8 cellular contexts compared by ENCODE assay signal in the genomic region with DNA sequence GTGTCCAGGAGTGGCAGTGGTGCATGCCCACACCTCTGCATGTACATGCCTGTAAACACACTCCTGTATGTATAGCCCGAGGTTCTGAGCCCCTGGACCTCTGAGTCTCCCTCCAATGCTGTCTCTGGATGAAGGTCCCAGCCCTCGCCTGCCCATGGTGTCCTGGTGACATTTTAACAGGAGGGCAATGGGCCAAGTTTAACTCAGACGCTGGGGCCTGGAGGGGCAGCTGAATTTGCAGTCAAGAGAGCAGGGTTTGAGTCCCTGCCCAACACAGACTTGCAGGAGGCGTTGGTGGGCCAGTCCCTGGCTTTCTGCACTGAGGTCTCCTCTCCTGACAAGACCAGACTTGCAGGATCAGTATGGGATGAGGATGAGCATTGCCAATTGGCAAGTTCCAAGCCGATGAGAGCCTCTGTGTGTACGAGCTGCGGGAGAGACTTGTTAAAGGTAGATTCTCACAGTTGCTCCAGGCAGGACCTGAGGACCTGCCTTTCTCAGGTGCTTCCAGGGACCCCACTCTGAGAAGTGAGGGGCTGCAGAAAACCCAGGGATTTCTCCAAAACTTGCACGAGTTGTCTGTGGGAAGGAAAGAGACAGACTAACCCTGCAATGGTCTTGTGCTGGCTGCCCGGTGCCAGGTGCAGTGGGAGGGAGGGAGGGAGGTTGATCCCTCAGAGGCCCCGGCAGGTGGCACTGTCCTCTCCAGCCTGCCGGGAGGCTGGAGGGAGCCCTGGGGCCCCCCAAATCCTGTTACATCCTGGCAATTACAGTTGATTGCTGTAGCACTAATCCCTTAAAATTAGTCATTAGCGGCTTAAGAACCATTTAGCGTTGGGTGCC.
DNase-seq lines count a peak whose midpoint lies in the region; ATAC-seq and TF ChIP-seq lines count a peak whose summit lies in the region.

No MANE protein-coding gene starts in this region.

- H3K36me3 Mint-ChIP-seq in activated naive CD4-positive, alpha-beta T cell treated with anti-CD3 and anti-CD28 coated beads, Interleukin-2, amount 10 ng/mL, durations not matched to agents 7 days and 5 days: peaks cover 2% of the 10 kb centered on the region
- H3K36me3 Mint-ChIP-seq in glutamatergic neuron (ENCODE audit: unreplicated experiment): no peaks in the 10 kb centered on the region

- no peak for ATAC-seq in aorta (ENCODE audit: low FRiP score)

- CTCF ChIA-PET in activated naive CD4-positive, alpha-beta T cell treated with anti-CD3 and anti-CD28 coated beads, Interleukin-2, amount 10 ng/mL, durations not matched to agents 7 days and 5 days (lab: Charles Lee): no interaction called here

- H4K20me1 ChIP-seq in OCI-LY1 (ENCODE audit: insufficient read depth, low read length): no peaks in the 10 kb centered on the region

- no peaks in the 10 kb centered on the region for H3K79me2 ChIP-seq in OCI-LY1 (ENCODE audit: insufficient read depth, low read length)

- H3K4me3 Mint-ChIP-seq in activated naive CD4-positive, alpha-beta T cell treated with anti-CD3 and anti-CD28 coated beads, Interleukin-2, amount 10 ng/mL, durations not matched to agents 7 days and 5 days: no peak overlapping the region
- H3K4me3 Mint-ChIP-seq in glutamatergic neuron (ENCODE audit: unreplicated experiment): no peak overlapping the region

- no peaks in the 10 kb centered on the region for H3K4me1 Mint-ChIP-seq in activated naive CD4-positive, alpha-beta T cell treated with anti-CD3 and anti-CD28 coated beads, Interleukin-2, amount 10 ng/mL, durations not matched to agents 7 days and 5 days
- H3K4me1 Mint-ChIP-seq in glutamatergic neuron (ENCODE audit: low read depth, unreplicated experiment): peaks cover 20% of the 10 kb centered on the region

- H3K27me3 ChIP-seq in OCI-LY1 (ENCODE audit: insufficient read depth, low read length): no peaks in the 10 kb centered on the region
- H3K27me3 ChIP-seq in aorta (ENCODE audit: control insufficient read depth in 1 of 2, insufficient read depth in 2 of 2, low read length in 1 of 2): no peaks in the 10 kb centered on the region

- no peaks in the 10 kb centered on the region for H3F3A ChIP-seq in OCI-LY1 (ENCODE audit: insufficient read depth, low read length)

- peak overlapping the region; percentile 24 for H3K27ac Mint-ChIP-seq in activated naive CD4-positive, alpha-beta T cell treated with anti-CD3 and anti-CD28 coated beads, Interleukin-2, amount 10 ng/mL, durations not matched to agents 7 days and 5 days
- H3K27ac Mint-ChIP-seq in glutamatergic neuron (ENCODE audit: unreplicated experiment): peak overlapping the region; percentile 64

- H3K27ac ChIP-seq in OCI-LY1 (ENCODE audit: low read depth, low read length, poor library complexity, severe bottlenecking) (no peak overlapping the region), aorta (ENCODE audit: low read depth in 1 of 2, low read length in 2 of 2) (no peak overlapping the region)

- H3K4me3 ChIP-seq in OCI-LY1 (ENCODE audit: low read depth, low read length, poor library complexity, severe bottlenecking) (no peak overlapping the region), aorta (ENCODE audit: low read length in 2 of 2) (no peak overlapping the region)

- no peak overlapping the region for H3K9ac ChIP-seq in OCI-LY1 (ENCODE audit: low read length)

- 24 to 30% methylated on average over 13 of the region's 13 CpGs for WGBS in aorta, 2 donors

- TF ChIP-seq CTCF in OCI-LY1 (IDR thresholded peaks at IDR 0.05; ENCODE audit: low read length): peak; percentile 49
- no peak for TF ChIP-seq CTCF in glutamatergic neuron (IDR thresholded peaks at IDR 0.05; ENCODE audit: partially characterized antibody, unreplicated experiment)

- H3K9me3 ChIP-seq in OCI-LY1 (ENCODE audit: low read length) (no peaks in the 10 kb centered on the region), aorta (ENCODE audit: control insufficient read depth, low read length) (no peaks in the 10 kb centered on the region)

- no peak overlapping the region for H2AFZ ChIP-seq in OCI-LY1 (ENCODE audit: low read length)

- H3K9me2 ChIP-seq in OCI-LY1 (ENCODE audit: low read depth, low read length): no peaks in the 10 kb centered on the region

- peaks cover 3% of the 10 kb centered on the region for H3K27me3 Mint-ChIP-seq in activated naive CD4-positive, alpha-beta T cell treated with anti-CD3 and anti-CD28 coated beads, Interleukin-2, amount 10 ng/mL, durations not matched to agents 7 days and 5 days
- peaks cover 5% of the 10 kb centered on the region for H3K27me3 Mint-ChIP-seq in glutamatergic neuron (ENCODE audit: unreplicated experiment)

- H3K4me1 ChIP-seq in OCI-LY1 (ENCODE audit: insufficient read depth, low read length, severe bottlenecking) (peaks cover 4% of the 10 kb centered on the region), aorta (ENCODE audit: control insufficient read depth in 1 of 2, insufficient read depth in 2 of 2, low read length in 2 of 2) (no peaks in the 10 kb centered on the region)

- DNase-seq in activated naive CD4-positive, alpha-beta T cell treated with anti-CD3 and anti-CD28 coated beads, Interleukin-2, amount 10 ng/mL, durations not matched to agents 7 days and 5 days: peak; percentile 38
- DNase-seq in activated naive CD4-positive, alpha-beta T cell treated with Interleukin-2 at 50 U/mL for 16 hours: no peak
- DNase-seq in glutamatergic neuron (no peak), aorta (peak; percentile 24 to 25), SKM-1 treated with dmso at 0.1 percent for 144 hours (lab: John Stamatoyannopoulos, UW; ENCODE audit: unreplicated experiment) (no peak), amygdala (lab: John Stamatoyannopoulos, UW) (no peak), DMS153 (lab: John Stamatoyannopoulos, UW) (no peak)

- no peaks in the 10 kb centered on the region for H3K9me3 Mint-ChIP-seq in activated naive CD4-positive, alpha-beta T cell treated with anti-CD3 and anti-CD28 coated beads, Interleukin-2, amount 10 ng/mL, durations not matched to agents 7 days and 5 days
- H3K9me3 Mint-ChIP-seq in glutamatergic neuron (ENCODE audit: unreplicated experiment): peaks cover 1% of the 10 kb centered on the region

- no peaks in the 10 kb centered on the region; the same call in 1 of the 2 replicates for H3K36me3 ChIP-seq in OCI-LY1 (ENCODE audit: insufficient read depth, low read length)
- no peaks in the 10 kb centered on the region for H3K36me3 ChIP-seq in aorta (ENCODE audit: control insufficient read depth in 1 of 2, insufficient read depth in 2 of 2, low read length in 1 of 2)

- no peak overlapping the region for H3K4me2 ChIP-seq in OCI-LY1 (ENCODE audit: low read length)

- intact Hi-C loops in aorta (cut with DNase I): no loop called here

Comparison
In these comparisons a context has a peak if more than half of its experiments do, and no peak if none do; other contexts are left out.
1. DNase-seq: peak in activated naive CD4-positive, alpha-beta T cell treated with anti-CD3 and anti-CD28 coated beads, Interleukin-2, amount 10 ng/mL, durations not matched to agents 7 days and 5 days (single experiment) and aorta (2 of 2); none in activated naive CD4-positive, alpha-beta T cell treated with Interleukin-2 at 50 U/mL for 16 hours (single experiment), glutamatergic neuron (single experiment), SKM-1 treated with dmso at 0.1 percent for 144 hours (single experiment), amygdala (0 of 56) and DMS153 (single experiment).